12 cellular contexts compared by ENCODE assay signal in genomic region chr7:49483142-49483541, GRCh38.
A peak's percentile ranks its signal among the peaks of the same experiment; 100 is the strongest.
DNase-seq lines count a peak whose midpoint lies in the region; ATAC-seq and TF ChIP-seq lines count a peak whose summit lies in the region.
"Had no signal": no experiment of that assay in that cellular context is flagged by ENCODE, and none has a peak within 500 bp of the region (broad histone marks: within the 10 kb centered on the region; RNA-seq: fewer than 3 reads in every experiment).

No MANE protein-coding gene starts in this region.

- no peaks in the 10 kb centered on the region for H3K9me2 ChIP-seq in hepatocyte (replicated peaks; ENCODE audit: insufficient read depth)

- H3K4me3 ChIP-seq in endodermal cell (ENCODE audit: low read length) (no peak overlapping the region), hepatocyte (no peak overlapping the region)

- H2AFZ ChIP-seq in hepatocyte, result no peak overlapping the region

- H3K9ac ChIP-seq in endodermal cell (ENCODE audit: extremely low read depth, low read length, poor library complexity, severe bottlenecking), result no peak overlapping the region

- TF ChIP-seq CTCF in endodermal cell (conservative IDR thresholded peaks at IDR 0.05), result peak; percentile 59
- no peak for TF ChIP-seq CTCF in hepatocyte (IDR thresholded peaks at IDR 0.05; ENCODE audit: poor library complexity)
- no peak for TF ChIP-seq CTCF in osteocyte (IDR thresholded peaks at IDR 0.05)

- WGBS in endodermal cell (ENCODE audit: insufficient coverage in 1 of 2, insufficient read length in 1 of 2), 2 experiments, result 71 to 80% methylated on average over 2 of the region's 2 CpGs
- 57% methylated on average over 2 of the region's 2 CpGs for WGBS in hepatocyte (ENCODE audit: low lambda C conversion rate, missing lambda C conversion rate)

- H3K27ac Mint-ChIP-seq in endodermal cell (no peak overlapping the region), osteocyte (ENCODE audit: unreplicated experiment) (no peak overlapping the region)
- H3K27ac Mint-ChIP-seq: activated naive CD8-positive, alpha-beta T cell treated with anti-CD3 and anti-CD28 coated beads, Interleukin-2, amount 10 ng/mL, durations not matched to agents 7 days and 5 days; CD14-positive monocyte; stimulated activated naive CD8-positive, alpha-beta T cell treated with anti-CD3 and anti-CD28 coated beads, Interleukin-15, Interleukin-2, amounts not matched to agents 100 ng/mL and 50 ng/mL, for 24 hours had no signal

- no peaks in the 10 kb centered on the region for H3K79me2 ChIP-seq in hepatocyte

- H3K27ac ChIP-seq in endodermal cell (ENCODE audit: low read depth, low read length), result no peak overlapping the region
- no peak overlapping the region for H3K27ac ChIP-seq in hepatocyte

- no peaks in the 10 kb centered on the region for H4K20me1 ChIP-seq in hepatocyte (ENCODE audit: insufficient read depth, poor library complexity, severe bottlenecking)

- H3K4me1 ChIP-seq in endodermal cell (ENCODE audit: control insufficient read depth, insufficient read depth, low read length) (peaks cover 16% of the 10 kb centered on the region), hepatocyte (ENCODE audit: insufficient read depth) (no peaks in the 10 kb centered on the region)

- DNase-seq in ACHN, result peak; percentile 54
- DNase-seq in endodermal cell, result no peak
- no peak for DNase-seq in hepatocyte (ENCODE audit: low spot score)
- DNase-seq in osteocyte (ENCODE audit: extremely low spot score, unreplicated experiment), result no peak
- DNase-seq in activated CD4-positive, CD25-positive, alpha-beta regulatory T cell (lab: John Stamatoyannopoulos, UW), result no peak
- DNase-seq: activated naive CD8-positive, alpha-beta T cell treated with anti-CD3 and anti-CD28 coated beads, Interleukin-2, amount 10 ng/mL, durations not matched to agents 7 days and 5 days; NCI-H446 treated with DMSO at 0.1 percent for 48 hours had no signal

- H3K4me3 Mint-ChIP-seq in endodermal cell (no peak overlapping the region), osteocyte (ENCODE audit: unreplicated experiment) (no peak overlapping the region)
- H3K4me3 Mint-ChIP-seq: activated naive CD8-positive, alpha-beta T cell treated with anti-CD3 and anti-CD28 coated beads, Interleukin-2, amount 10 ng/mL, durations not matched to agents 7 days and 5 days; CD14-positive monocyte; stimulated activated naive CD8-positive, alpha-beta T cell treated with anti-CD3 and anti-CD28 coated beads, Interleukin-15, Interleukin-2, amounts not matched to agents 100 ng/mL and 50 ng/mL, for 24 hours had no signal

- H3K27me3 Mint-ChIP-seq in endodermal cell (ENCODE audit: insufficient read depth) (no peaks in the 10 kb centered on the region), osteocyte (ENCODE audit: unreplicated experiment) (no peaks in the 10 kb centered on the region)
- H3K27me3 Mint-ChIP-seq: activated naive CD8-positive, alpha-beta T cell treated with anti-CD3 and anti-CD28 coated beads, Interleukin-2, amount 10 ng/mL, durations not matched to agents 7 days and 5 days; stimulated activated naive CD8-positive, alpha-beta T cell treated with anti-CD3 and anti-CD28 coated beads, Interleukin-15, Interleukin-2, amounts not matched to agents 100 ng/mL and 50 ng/mL, for 24 hours had no signal

- H3K27me3 ChIP-seq in endodermal cell (ENCODE audit: control insufficient read depth, insufficient read depth, low read length, poor library complexity, severe bottlenecking), result no peaks in the 10 kb centered on the region
- H3K27me3 ChIP-seq in hepatocyte, result no peaks in the 10 kb centered on the region

- no peaks in the 10 kb centered on the region for H3K36me3 ChIP-seq in endodermal cell (ENCODE audit: control insufficient read depth, insufficient read depth, low read length)
- no peaks in the 10 kb centered on the region for H3K36me3 ChIP-seq in hepatocyte (replicated peaks; ENCODE audit: insufficient read depth, low read depth)

- H3K9me3 ChIP-seq in endodermal cell (ENCODE audit: control insufficient read depth, low read length), result no peaks in the 10 kb centered on the region
- H3K9me3 ChIP-seq in hepatocyte (ENCODE audit: low read depth), result no peaks in the 10 kb centered on the region

- no peaks in the 10 kb centered on the region for H3K36me3 Mint-ChIP-seq in endodermal cell (ENCODE audit: low read depth)
- no peaks in the 10 kb centered on the region for H3K36me3 Mint-ChIP-seq in osteocyte (ENCODE audit: unreplicated experiment)
- H3K36me3 Mint-ChIP-seq: activated naive CD8-positive, alpha-beta T cell treated with anti-CD3 and anti-CD28 coated beads, Interleukin-2, amount 10 ng/mL, durations not matched to agents 7 days and 5 days; CD14-positive monocyte had no signal

- H3K9me3 Mint-ChIP-seq in endodermal cell (no peaks in the 10 kb centered on the region), osteocyte (ENCODE audit: unreplicated experiment) (no peaks in the 10 kb centered on the region)
- H3K9me3 Mint-ChIP-seq: activated naive CD8-positive, alpha-beta T cell treated with anti-CD3 and anti-CD28 coated beads, Interleukin-2, amount 10 ng/mL, durations not matched to agents 7 days and 5 days; CD14-positive monocyte had no signal

- no peak overlapping the region for H3K4me2 ChIP-seq in hepatocyte

- in situ Hi-C loops in ACHN (cut with HindIII; ENCODE audit: low pct_ligation_motif_present, low pct_unique_long_range_greater_than_20kb, low sequenced_read_pairs), result no loop called here

- H3K4me1 Mint-ChIP-seq in endodermal cell (peaks cover 48% of the 10 kb centered on the region), osteocyte (ENCODE audit: unreplicated experiment) (no peaks in the 10 kb centered on the region)
- H3K4me1 Mint-ChIP-seq: activated naive CD8-positive, alpha-beta T cell treated with anti-CD3 and anti-CD28 coated beads, Interleukin-2, amount 10 ng/mL, durations not matched to agents 7 days and 5 days; CD14-positive monocyte had no signal

- ATAC-seq in GM18858 (IDR thresholded peaks at IDR 0.05; ENCODE audit: unreplicated experiment) (peak; percentile 75), HG03432 (IDR thresholded peaks at IDR 0.05; ENCODE audit: unreplicated experiment) (peak; percentile 84), GM21515 (IDR thresholded peaks at IDR 0.05; ENCODE audit: unreplicated experiment) (no peak)
